ENCODE assay signal across 20 cellular contexts in the genomic region with DNA sequence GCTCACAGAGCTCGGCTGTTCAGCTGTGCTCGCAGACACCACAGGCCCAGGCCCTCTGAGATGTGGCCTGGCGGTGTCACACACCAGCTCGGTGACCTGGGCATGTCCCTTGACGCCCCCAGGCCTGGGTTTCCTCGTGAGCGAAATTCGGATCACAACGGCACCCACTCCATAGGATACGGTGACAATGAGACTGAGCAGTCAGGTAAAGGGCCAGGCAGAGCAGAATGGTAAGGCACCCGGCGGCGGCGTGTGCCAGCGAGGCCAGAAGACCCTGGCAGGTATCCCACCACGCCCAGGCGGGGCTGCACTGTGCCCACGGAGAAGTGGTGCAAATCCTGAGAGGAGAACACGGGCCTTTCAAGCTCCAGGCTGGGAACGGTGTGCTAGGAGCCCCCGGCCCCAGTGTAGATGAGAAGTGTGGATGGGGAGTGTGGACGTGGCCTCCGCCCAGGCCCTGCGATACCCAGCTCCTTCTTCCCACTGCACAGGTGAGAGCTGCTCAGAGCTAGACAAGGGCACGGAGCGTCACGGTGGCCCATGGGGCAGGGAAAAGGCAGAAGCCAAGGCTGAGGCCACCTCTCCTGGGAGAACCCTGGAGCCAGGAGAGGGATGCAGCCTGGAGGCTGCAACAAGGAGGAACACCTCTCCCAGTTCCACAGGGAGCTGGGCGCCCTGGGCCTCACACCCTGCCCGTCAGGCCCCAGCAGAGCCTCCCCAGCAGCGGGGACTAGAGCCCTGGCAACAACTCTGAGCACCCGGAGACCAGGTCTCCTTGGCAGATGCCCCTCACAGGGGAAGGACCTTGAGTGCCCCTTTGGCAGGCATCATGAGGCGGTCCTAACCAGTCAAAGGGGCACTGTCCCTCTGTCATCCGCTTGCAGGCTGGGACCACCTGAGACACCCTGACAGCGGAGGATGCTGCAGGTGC.
A peak's percentile ranks its signal among the peaks of the same experiment; 100 is the strongest.
DNase-seq lines count a peak whose midpoint lies in the region; ATAC-seq and TF ChIP-seq lines count a peak whose summit lies in the region.
"Had no signal": no experiment of that assay in that cellular context is flagged by ENCODE, and none has a peak within 500 bp of the region (broad histone marks: within the 10 kb centered on the region; RNA-seq: fewer than 3 reads in every experiment).

No MANE protein-coding gene starts in this region.

- no peak for TF ChIP-seq CTCF in prostate gland (IDR thresholded peaks at IDR 0.05)

- H4K8ac ChIP-seq in neuronal stem cell (ENCODE audit: low read depth, low read length): no peak overlapping the region

- H2BK12ac ChIP-seq in neuronal stem cell (ENCODE audit: low read length): no peak overlapping the region

- H3K4me1 ChIP-seq in neuronal stem cell (ENCODE audit: control insufficient read depth in 2 of 2, insufficient read depth in 1 of 2, low read depth in 1 of 2, low read length in 2 of 2) (peaks cover 2 to 3% of the 10 kb centered on the region in 2 donors), SJCRH30 (0 out of 2 replicates have a peak, but pooled peaks cover 3% of the 10 kb centered on the region), prostate gland (replicated peaks) (no peaks in the 10 kb centered on the region)
- H3K4me1 ChIP-seq: uterus had no signal

- peak overlapping the region; percentile 39 for H2BK5ac ChIP-seq in neuronal stem cell (ENCODE audit: low read length)

- peaks cover 13% of the 10 kb centered on the region for H3K79me1 ChIP-seq in neuronal stem cell (ENCODE audit: low read depth, low read length)

- peak overlapping the region; percentile 11 for H3K4ac ChIP-seq in neuronal stem cell (ENCODE audit: low read length)

- no peak overlapping the region for H2BK120ac ChIP-seq in neuronal stem cell (ENCODE audit: low read depth, low read length)

- no peak overlapping the region for H4K91ac ChIP-seq in neuronal stem cell (ENCODE audit: low read depth, low read length, poor library complexity)

- no peaks in the 10 kb centered on the region for H3K9me3 ChIP-seq in neuronal stem cell (replicated peaks in 1 of 2; ENCODE audit: control insufficient read depth in 2 of 2, insufficient read depth in 1 of 2, low read depth in 1 of 2, low read length in 2 of 2)
- no peaks in the 10 kb centered on the region for H3K9me3 ChIP-seq in SJCRH30 (replicated peaks)
- no peaks in the 10 kb centered on the region for H3K9me3 ChIP-seq in prostate gland
- H3K9me3 ChIP-seq: gastrocnemius medialis, MG63, stomach, uterus had no signal

- no CpG with 5 or more reads among the region's 34 CpGs for WGBS in neuronal stem cell (ENCODE audit: extremely low coverage in 2 of 2, insufficient read length in 2 of 2, insufficient replicate concordance in 1 of 2), 2 donors
- WGBS in prostate gland: 90% methylated on average over 29 of the region's 34 CpGs

- H3K4me2 ChIP-seq in neuronal stem cell (ENCODE audit: insufficient read depth, low read length, poor library complexity, severe bottlenecking): no peak overlapping the region

- no peak overlapping the region for H2AFZ ChIP-seq in neuronal stem cell (ENCODE audit: low read length)

- H3K27ac ChIP-seq in neuronal stem cell (replicated peaks; ENCODE audit: low read length) (no peak overlapping the region), SJCRH30 (no peak overlapping the region), prostate gland (no peak overlapping the region)
- H3K27ac ChIP-seq: gastrocnemius medialis, HL-60, stomach, uterus had no signal

- H3K27me3 ChIP-seq in neuronal stem cell (ENCODE audit: control insufficient read depth in 3 of 3, insufficient read depth in 3 of 3, low read depth in 1 of 3, low read length in 3 of 3): no peaks in the 10 kb centered on the region
- no peaks in the 10 kb centered on the region for H3K27me3 ChIP-seq in SJCRH30
- H3K27me3 ChIP-seq in prostate gland (replicated peaks; ENCODE audit: insufficient read depth): no peaks in the 10 kb centered on the region
- H3K27me3 ChIP-seq: gastrocnemius medialis, MG63, stomach, uterus had no signal

- no peak overlapping the region for H2AK5ac ChIP-seq in neuronal stem cell (ENCODE audit: low read depth, low read length)

- no peak overlapping the region for H2BK15ac ChIP-seq in neuronal stem cell (ENCODE audit: low read length)

- intact Hi-C loops in Right ventricle myocardium superior (cut with DNase I): no loop called here
- intact Hi-C loops in prostate gland (cut with DNase I): no loop called here

- H3K23ac ChIP-seq in neuronal stem cell (ENCODE audit: low read depth, low read length, poor library complexity): peak overlapping the region; percentile 55

- peak; percentile 1 for DNase-seq in stimulated activated CD4-positive, alpha-beta T cell treated with anti-CD3 and anti-CD28 coated beads, Interleukin-4, amount 100 ng/mL, for 1 hour
- no peak for DNase-seq in stimulated activated CD4-positive, alpha-beta T cell treated with anti-CD3 and anti-CD28 coated beads, Interleukin-4, amount 100 ng/mL, for 4 hours
- DNase-seq in Right ventricle myocardium superior (peak; percentile 29), neuronal stem cell (ENCODE audit: low spot score) (no peak), SJCRH30 (no peak), prostate gland (ENCODE audit: low spot score) (no peak), HK-2 (ENCODE audit: unreplicated experiment) (no peak)
- DNase-seq: ACHN; activated CD8-positive, alpha-beta T cell treated with anti-CD3 and anti-CD28 coated beads, Interleukin-2, amount 10 ng/mL, durations not matched to agents 7 days and 5 days; activated T-cell treated with anti-CD3 and anti-CD28 coated beads, Interleukin-2, amount 50 U/mL, for 72 hours; MG63; NCI-H146; NCI-H82; uterus had no signal

- H3K36me3 ChIP-seq in neuronal stem cell (replicated peaks in 1 of 2; ENCODE audit: control insufficient read depth in 2 of 2, insufficient read depth in 2 of 2, low read length in 2 of 2) (peaks cover 7 to 10% of the 10 kb centered on the region in 2 donors), SJCRH30 (no peaks in the 10 kb centered on the region), prostate gland (no peaks in the 10 kb centered on the region)
- H3K36me3 ChIP-seq: gastrocnemius medialis, MG63, uterus had no signal

- H3K4me3 ChIP-seq in neuronal stem cell (ENCODE audit: low read length in 2 of 2) (no peak overlapping the region), SJCRH30 (no peak overlapping the region), prostate gland (no peak overlapping the region)
- H3K4me3 ChIP-seq: gastrocnemius medialis, MG63, stomach, uterus had no signal

- peak overlapping the region; percentile 51 for H3K9ac ChIP-seq in neuronal stem cell (ENCODE audit: low read depth, low read length, poor library complexity)

- H3K18ac ChIP-seq in neuronal stem cell (ENCODE audit: low read length): no peak overlapping the region

- ATAC-seq in Right ventricle myocardium superior (ENCODE audit: poor library complexity): no peak
- ATAC-seq in HG02763 (IDR thresholded peaks at IDR 0.05; ENCODE audit: unreplicated experiment): no peak
- ATAC-seq: activated CD8-positive, alpha-beta T cell treated with anti-CD3 and anti-CD28 coated beads, Interleukin-2, amount 10 ng/mL, durations not matched to agents 7 days and 5 days; activated T-cell treated with anti-CD3 and anti-CD28 coated beads, Interleukin-2, amount 50 U/mL, for 72 hours; gastrocnemius medialis; HCT116; left colon had no signal

- peak overlapping the region; percentile 38 for H3K14ac ChIP-seq in neuronal stem cell (ENCODE audit: low read length)

- no peak for TF ChIP-seq POLR2A in prostate gland (IDR thresholded peaks at IDR 0.05)

Comparison
In these comparisons a context has a peak if more than half of its experiments do, and no peak if none do; other contexts are left out.
1. DNase-seq: peak in stimulated activated CD4-positive, alpha-beta T cell treated with anti-CD3 and anti-CD28 coated beads, Interleukin-4, amount 100 ng/mL, for 1 hour (single experiment) and Right ventricle myocardium superior (single experiment); none in stimulated activated CD4-positive, alpha-beta T cell treated with anti-CD3 and anti-CD28 coated beads, Interleukin-4, amount 100 ng/mL, for 4 hours (0 of 2), neuronal stem cell (single experiment), SJCRH30 (0 of 2), prostate gland (single experiment) and HK-2 (single experiment).